ENCODE assay signal across 1 cellular context in the genomic region with DNA sequence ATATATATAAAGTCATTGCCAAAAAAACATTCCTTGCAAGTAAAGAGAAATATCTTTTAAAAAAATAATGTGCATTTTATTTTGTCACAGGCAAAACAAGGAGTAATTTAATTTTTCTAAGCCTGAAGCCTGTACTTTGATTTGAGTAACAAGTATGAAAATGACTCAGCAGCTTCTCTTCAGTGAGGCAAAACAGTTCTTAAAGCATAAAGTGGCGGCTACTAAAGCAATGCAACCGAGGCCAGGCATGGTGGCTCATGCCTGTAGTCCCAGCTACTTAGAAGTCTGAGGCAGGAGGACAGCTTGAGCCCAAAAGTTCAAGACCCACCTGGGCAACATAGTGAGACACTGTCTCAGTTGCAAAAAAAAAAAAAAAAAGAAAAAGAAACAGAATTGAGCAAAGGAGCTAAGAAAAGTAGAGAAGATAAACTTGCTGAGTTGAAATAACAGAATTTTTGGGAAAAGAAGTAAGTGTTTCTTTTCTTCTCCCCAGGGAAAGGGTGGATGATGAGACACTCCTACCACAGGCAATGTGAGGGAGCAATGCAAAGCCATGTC.
TF ChIP-seq lines count a peak whose summit lies in the region.

No MANE protein-coding gene starts in this region.

TF ChIP-seq in SK-N-SH, 30 proteins besides CTCF, POLR2A, EP300 and RAD21 (continued from another document):
- TF ChIP-seq, protein P1, sequence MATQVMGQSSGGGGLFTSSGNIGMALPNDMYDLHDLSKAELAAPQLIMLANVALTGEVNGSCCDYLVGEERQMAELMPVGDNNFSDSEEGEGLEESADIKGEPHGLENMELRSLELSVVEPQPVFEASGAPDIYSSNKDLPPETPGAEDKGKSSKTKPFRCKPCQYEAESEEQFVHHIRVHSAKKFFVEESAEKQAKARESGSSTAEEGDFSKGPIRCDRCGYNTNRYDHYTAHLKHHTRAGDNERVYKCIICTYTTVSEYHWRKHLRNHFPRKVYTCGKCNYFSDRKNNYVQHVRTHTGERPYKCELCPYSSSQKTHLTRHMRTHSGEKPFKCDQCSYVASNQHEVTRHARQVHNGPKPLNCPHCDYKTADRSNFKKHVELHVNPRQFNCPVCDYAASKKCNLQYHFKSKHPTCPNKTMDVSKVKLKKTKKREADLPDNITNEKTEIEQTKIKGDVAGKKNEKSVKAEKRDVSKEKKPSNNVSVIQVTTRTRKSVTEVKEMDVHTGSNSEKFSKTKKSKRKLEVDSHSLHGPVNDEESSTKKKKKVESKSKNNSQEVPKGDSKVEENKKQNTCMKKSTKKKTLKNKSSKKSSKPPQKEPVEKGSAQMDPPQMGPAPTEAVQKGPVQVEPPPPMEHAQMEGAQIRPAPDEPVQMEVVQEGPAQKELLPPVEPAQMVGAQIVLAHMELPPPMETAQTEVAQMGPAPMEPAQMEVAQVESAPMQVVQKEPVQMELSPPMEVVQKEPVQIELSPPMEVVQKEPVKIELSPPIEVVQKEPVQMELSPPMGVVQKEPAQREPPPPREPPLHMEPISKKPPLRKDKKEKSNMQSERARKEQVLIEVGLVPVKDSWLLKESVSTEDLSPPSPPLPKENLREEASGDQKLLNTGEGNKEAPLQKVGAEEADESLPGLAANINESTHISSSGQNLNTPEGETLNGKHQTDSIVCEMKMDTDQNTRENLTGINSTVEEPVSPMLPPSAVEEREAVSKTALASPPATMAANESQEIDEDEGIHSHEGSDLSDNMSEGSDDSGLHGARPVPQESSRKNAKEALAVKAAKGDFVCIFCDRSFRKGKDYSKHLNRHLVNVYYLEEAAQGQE (IDR thresholded peaks at IDR 0.05; ENCODE audit: low read depth, low read length): no peak
- TF ChIP-seq TEAD4 (IDR thresholded peaks at IDR 0.05; ENCODE audit: borderline replicate concordance, insufficient read depth) (no peak), RXRA (IDR thresholded peaks at IDR 0.05; ENCODE audit: borderline replicate concordance, low read depth) (no peak)
